In the genomic region with DNA sequence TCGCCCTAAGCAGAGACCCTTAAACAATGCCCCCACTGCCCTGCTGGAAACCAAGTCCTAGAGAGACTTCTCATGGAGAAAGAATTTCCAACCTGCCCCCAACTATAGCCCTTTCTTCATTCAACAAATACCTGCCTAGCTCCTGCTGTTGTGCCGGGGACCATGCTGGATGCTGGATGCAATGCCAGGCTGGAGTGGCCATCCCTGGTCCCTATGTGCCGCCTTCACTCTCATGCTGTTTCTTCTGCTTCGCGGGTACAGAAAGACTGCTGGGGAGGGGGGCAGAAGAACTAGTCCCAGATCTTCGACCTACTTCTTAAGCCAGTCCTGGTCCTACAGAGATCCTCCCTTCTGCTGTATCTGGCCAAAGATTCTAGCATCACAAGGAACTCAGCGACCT, we compare ENCODE assay signal across 19 cellular contexts.
"Had no signal": no experiment of that assay in that cellular context is flagged by ENCODE, and none has a peak within 500 bp of the region (broad histone marks: within the 10 kb centered on the region; RNA-seq: fewer than 3 reads in every experiment).

No MANE protein-coding gene starts in this region.

- DNase-seq: cortex of kidney; effector CD8-positive, alpha-beta T cell; foreskin melanocyte; heart left ventricle; hippocampal formation; mucosa of descending colon; naive thymus-derived CD8-positive, alpha-beta T cell; spleen; stimulated activated CD4-positive, alpha-beta T cell treated with anti-CD3 and anti-CD28 coated beads, Interleukin-15, amount 100 ng/mL, for 24 hours; stimulated activated CD4-positive, alpha-beta T cell treated with anti-CD3 and anti-CD28 coated beads, Interleukin-1b, Interleukin-23, amount 100 ng/mL, for 48 hours; stimulated activated CD4-positive, alpha-beta T cell treated with anti-CD3 and anti-CD28 coated beads, Interleukin-4, amount 100 ng/mL, for 4 hours; stimulated activated naive B cell treated with anti-CD40 and anti-IgM and Interleukin-4, amounts not matched to agents 10 μg/mL and 1 μg/mL and 100 μg/mL, for 72 hours; stimulated activated naive CD8-positive, alpha-beta T cell treated with anti-CD3 and anti-CD28 coated beads, Interleukin-15, amount 100 ng/mL, for 72 hours; testis; upper lobe of right lung had no signal

- H3K9me3 Mint-ChIP-seq: stimulated activated naive B cell treated with anti-CD40 and anti-IgM and Interleukin-4, amounts not matched to agents 10 μg/mL and 1 μg/mL and 100 μg/mL, for 72 hours; stimulated activated naive CD8-positive, alpha-beta T cell treated with anti-CD3 and anti-CD28 coated beads, Interleukin-15, amount 100 ng/mL, for 72 hours had no signal

- H3K27ac Mint-ChIP-seq: stimulated activated naive B cell treated with anti-CD40 and anti-IgM and Interleukin-4, amounts not matched to agents 10 μg/mL and 1 μg/mL and 100 μg/mL, for 72 hours had no signal

- H3K27me3 ChIP-seq: dorsolateral prefrontal cortex, testis, vagina had no signal

- H3K36me3 Mint-ChIP-seq: naive thymus-derived CD8-positive, alpha-beta T cell had no signal

- H3K4me3 ChIP-seq: heart left ventricle, mucosa of descending colon, testis, tibial nerve, upper lobe of right lung, vagina had no signal

- H3K9me3 ChIP-seq: heart left ventricle, mucosa of descending colon, spleen, testis, tibial nerve, upper lobe of right lung, vagina had no signal

- H3K36me3 ChIP-seq: heart left ventricle, spleen, tibial nerve, upper lobe of right lung, vagina had no signal

- H3K27ac ChIP-seq: heart left ventricle, spleen, testis, tibial nerve, upper lobe of right lung, vagina had no signal

- ATAC-seq: heart left ventricle; mucosa of descending colon; naive thymus-derived CD8-positive, alpha-beta T cell; sciatic nerve; stimulated activated naive B cell treated with anti-CD40 and anti-IgM and Interleukin-4, amounts not matched to agents 10 μg/mL and 1 μg/mL and 100 μg/mL, for 72 hours; stimulated activated naive CD8-positive, alpha-beta T cell treated with anti-CD3 and anti-CD28 coated beads, Interleukin-15, amount 100 ng/mL, for 72 hours; upper lobe of right lung had no signal
